In the genomic region with DNA sequence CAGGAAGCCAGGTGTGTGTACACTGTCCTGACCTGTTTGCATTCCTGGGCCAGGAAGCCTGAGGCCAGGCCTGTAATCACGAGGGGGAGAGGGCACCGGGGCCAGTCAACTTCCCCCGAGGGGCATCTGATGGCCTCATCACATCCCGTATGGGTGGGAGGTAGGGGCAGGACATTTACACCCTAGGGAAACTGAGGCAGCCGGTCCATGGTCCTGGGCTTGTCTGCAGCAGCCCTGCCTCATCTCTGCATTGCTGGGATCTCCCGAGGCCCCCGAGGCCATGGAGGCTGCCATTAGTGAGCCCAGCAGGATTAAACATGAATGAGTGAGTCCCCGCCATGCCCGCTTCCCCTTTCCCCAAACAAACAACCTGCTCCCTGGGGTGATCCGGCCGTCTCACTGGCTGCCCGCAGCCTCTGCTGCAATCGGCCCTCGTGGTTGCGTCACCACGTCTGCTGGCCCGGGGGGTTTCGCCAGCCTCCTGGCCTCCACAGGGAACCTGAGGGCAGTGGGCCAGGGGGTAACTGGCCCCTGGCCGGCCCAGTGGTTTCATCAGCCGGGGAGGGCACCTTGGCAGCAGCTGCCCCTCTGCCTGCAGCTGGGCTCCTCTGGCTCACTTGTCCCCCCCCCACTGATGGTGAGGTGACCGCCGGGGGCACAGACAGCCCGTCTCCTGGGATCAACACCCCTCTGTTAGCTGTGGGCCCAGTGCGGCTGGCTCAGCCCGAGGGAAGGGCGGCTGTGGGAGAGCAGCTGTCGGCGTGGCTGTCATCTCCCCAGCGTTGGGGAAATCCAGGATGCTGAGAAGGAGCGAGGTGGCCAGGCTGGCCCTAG, we compare ENCODE assay signal across 1 cellular context.
TF ChIP-seq lines count a peak whose summit lies in the region.

No MANE protein-coding gene starts in this region.

TF ChIP-seq in HepG2, 621 proteins besides CTCF, POLR2A, EP300 and RAD21 (continued from another document and continues in another):
- TF ChIP-seq ZNF513 (CRISPR knock-in tag; conservative IDR thresholded peaks at IDR 0.05) (no peak), ZBTB7A (CRISPR knock-in tag; IDR thresholded peaks at IDR 0.05) (peak; percentile 92), ZNF251 (CRISPR knock-in tag; IDR thresholded peaks at IDR 0.05) (no peak), ZNF773 (CRISPR knock-in tag; IDR thresholded peaks at IDR 0.05; ENCODE audit: borderline replicate concordance) (no peak), E2F2 (CRISPR knock-in tag; IDR thresholded peaks at IDR 0.05; ENCODE audit: borderline replicate concordance) (no peak), HDAC1 (CRISPR knock-in tag; IDR thresholded peaks at IDR 0.05) (peak; percentile 91), NR2F6 (IDR thresholded peaks at IDR 0.05) (peak; percentile 91), NR2F6 (CRISPR knock-in tag; IDR thresholded peaks at IDR 0.05) (peak; percentile 98), CENPX (CRISPR knock-in tag; IDR thresholded peaks at IDR 0.05) (no peak), TAF1 (CRISPR knock-in tag; IDR thresholded peaks at IDR 0.05) (peak; percentile 45), HES4 (CRISPR knock-in tag; IDR thresholded peaks at IDR 0.05; ENCODE audit: borderline replicate concordance) (no peak), HIVEP1 (CRISPR knock-in tag; IDR thresholded peaks at IDR 0.05) (peak; percentile 80), NR1H2 (CRISPR knock-in tag; IDR thresholded peaks at IDR 0.05; ENCODE audit: borderline replicate concordance, low read depth) (peak; percentile 70; the same call in 1 of the 2 replicates), HNRNPUL1 (IDR thresholded peaks at IDR 0.05; ENCODE audit: low read depth, low read length) (no peak), BATF2 (CRISPR knock-in tag; IDR thresholded peaks at IDR 0.05) (0 out of 2 replicates have a peak, but pooled peaks have one; percentile 44), RELA (CRISPR knock-in tag; IDR thresholded peaks at IDR 0.05) (no peak), ZNF24 (IDR thresholded peaks at IDR 0.05) (no peak), ZIK1 (CRISPR knock-in tag; IDR thresholded peaks at IDR 0.05; ENCODE audit: borderline replicate concordance, low read depth) (peak; percentile 81; the same call in 1 of the 2 replicates), ZNF143 (CRISPR knock-in tag; IDR thresholded peaks at IDR 0.05) (peak; percentile 70), ZBTB42 (CRISPR knock-in tag; IDR thresholded peaks at IDR 0.05) (no peak; the same call in 1 of the 2 replicates), SCMH1 (CRISPR knock-in tag; IDR thresholded peaks at IDR 0.05; ENCODE audit: borderline replicate concordance) (no peak), PLRG1 (conservative IDR thresholded peaks at IDR 0.05) (no peak), STAT5B (CRISPR knock-in tag; IDR thresholded peaks at IDR 0.05) (peak; percentile 90; the same call in 1 of the 2 replicates), TEAD2 (CRISPR knock-in tag; IDR thresholded peaks at IDR 0.05) (no peak)
- TF ChIP-seq, protein P1, sequence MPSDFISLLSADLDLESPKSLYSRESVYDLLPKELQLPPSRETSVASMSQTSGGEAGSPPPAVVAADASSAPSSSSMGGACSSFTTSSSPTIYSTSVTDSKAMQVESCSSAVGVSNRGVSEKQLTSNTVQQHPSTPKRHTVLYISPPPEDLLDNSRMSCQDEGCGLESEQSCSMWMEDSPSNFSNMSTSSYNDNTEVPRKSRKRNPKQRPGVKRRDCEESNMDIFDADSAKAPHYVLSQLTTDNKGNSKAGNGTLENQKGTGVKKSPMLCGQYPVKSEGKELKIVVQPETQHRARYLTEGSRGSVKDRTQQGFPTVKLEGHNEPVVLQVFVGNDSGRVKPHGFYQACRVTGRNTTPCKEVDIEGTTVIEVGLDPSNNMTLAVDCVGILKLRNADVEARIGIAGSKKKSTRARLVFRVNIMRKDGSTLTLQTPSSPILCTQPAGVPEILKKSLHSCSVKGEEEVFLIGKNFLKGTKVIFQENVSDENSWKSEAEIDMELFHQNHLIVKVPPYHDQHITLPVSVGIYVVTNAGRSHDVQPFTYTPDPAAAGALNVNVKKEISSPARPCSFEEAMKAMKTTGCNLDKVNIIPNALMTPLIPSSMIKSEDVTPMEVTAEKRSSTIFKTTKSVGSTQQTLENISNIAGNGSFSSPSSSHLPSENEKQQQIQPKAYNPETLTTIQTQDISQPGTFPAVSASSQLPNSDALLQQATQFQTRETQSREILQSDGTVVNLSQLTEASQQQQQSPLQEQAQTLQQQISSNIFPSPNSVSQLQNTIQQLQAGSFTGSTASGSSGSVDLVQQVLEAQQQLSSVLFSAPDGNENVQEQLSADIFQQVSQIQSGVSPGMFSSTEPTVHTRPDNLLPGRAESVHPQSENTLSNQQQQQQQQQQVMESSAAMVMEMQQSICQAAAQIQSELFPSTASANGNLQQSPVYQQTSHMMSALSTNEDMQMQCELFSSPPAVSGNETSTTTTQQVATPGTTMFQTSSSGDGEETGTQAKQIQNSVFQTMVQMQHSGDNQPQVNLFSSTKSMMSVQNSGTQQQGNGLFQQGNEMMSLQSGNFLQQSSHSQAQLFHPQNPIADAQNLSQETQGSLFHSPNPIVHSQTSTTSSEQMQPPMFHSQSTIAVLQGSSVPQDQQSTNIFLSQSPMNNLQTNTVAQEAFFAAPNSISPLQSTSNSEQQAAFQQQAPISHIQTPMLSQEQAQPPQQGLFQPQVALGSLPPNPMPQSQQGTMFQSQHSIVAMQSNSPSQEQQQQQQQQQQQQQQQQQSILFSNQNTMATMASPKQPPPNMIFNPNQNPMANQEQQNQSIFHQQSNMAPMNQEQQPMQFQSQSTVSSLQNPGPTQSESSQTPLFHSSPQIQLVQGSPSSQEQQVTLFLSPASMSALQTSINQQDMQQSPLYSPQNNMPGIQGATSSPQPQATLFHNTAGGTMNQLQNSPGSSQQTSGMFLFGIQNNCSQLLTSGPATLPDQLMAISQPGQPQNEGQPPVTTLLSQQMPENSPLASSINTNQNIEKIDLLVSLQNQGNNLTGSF (CRISPR knock-in tag; IDR thresholded peaks at IDR 0.05), result no peak
- TF ChIP-seq, protein P2, sequence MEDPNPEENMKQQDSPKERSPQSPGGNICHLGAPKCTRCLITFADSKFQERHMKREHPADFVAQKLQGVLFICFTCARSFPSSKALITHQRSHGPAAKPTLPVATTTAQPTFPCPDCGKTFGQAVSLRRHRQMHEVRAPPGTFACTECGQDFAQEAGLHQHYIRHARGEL (CRISPR knock-in tag; IDR thresholded peaks at IDR 0.05), result no peak; the same call in 1 of the 2 replicates
- TF ChIP-seq, protein P3, sequence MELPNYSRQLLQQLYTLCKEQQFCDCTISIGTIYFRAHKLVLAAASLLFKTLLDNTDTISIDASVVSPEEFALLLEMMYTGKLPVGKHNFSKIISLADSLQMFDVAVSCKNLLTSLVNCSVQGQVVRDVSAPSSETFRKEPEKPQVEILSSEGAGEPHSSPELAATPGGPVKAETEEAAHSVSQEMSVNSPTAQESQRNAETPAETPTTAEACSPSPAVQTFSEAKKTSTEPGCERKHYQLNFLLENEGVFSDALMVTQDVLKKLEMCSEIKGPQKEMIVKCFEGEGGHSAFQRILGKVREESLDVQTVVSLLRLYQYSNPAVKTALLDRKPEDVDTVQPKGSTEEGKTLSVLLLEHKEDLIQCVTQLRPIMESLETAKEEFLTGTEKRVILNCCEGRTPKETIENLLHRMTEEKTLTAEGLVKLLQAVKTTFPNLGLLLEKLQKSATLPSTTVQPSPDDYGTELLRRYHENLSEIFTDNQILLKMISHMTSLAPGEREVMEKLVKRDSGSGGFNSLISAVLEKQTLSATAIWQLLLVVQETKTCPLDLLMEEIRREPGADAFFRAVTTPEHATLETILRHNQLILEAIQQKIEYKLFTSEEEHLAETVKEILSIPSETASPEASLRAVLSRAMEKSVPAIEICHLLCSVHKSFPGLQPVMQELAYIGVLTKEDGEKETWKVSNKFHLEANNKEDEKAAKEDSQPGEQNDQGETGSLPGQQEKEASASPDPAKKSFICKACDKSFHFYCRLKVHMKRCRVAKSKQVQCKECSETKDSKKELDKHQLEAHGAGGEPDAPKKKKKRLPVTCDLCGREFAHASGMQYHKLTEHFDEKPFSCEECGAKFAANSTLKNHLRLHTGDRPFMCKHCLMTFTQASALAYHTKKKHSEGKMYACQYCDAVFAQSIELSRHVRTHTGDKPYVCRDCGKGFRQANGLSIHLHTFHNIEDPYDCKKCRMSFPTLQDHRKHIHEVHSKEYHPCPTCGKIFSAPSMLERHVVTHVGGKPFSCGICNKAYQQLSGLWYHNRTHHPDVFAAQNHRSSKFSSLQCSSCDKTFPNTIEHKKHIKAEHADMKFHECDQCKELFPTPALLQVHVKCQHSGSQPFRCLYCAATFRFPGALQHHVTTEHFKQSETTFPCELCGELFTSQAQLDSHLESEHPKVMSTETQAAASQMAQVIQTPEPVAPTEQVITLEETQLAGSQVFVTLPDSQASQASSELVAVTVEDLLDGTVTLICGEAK (IDR thresholded peaks at IDR 0.05), result no peak
- TF ChIP-seq, protein P3 (CRISPR knock-in tag; IDR thresholded peaks at IDR 0.05), result peak; percentile 74
- TF ChIP-seq, protein P4, sequence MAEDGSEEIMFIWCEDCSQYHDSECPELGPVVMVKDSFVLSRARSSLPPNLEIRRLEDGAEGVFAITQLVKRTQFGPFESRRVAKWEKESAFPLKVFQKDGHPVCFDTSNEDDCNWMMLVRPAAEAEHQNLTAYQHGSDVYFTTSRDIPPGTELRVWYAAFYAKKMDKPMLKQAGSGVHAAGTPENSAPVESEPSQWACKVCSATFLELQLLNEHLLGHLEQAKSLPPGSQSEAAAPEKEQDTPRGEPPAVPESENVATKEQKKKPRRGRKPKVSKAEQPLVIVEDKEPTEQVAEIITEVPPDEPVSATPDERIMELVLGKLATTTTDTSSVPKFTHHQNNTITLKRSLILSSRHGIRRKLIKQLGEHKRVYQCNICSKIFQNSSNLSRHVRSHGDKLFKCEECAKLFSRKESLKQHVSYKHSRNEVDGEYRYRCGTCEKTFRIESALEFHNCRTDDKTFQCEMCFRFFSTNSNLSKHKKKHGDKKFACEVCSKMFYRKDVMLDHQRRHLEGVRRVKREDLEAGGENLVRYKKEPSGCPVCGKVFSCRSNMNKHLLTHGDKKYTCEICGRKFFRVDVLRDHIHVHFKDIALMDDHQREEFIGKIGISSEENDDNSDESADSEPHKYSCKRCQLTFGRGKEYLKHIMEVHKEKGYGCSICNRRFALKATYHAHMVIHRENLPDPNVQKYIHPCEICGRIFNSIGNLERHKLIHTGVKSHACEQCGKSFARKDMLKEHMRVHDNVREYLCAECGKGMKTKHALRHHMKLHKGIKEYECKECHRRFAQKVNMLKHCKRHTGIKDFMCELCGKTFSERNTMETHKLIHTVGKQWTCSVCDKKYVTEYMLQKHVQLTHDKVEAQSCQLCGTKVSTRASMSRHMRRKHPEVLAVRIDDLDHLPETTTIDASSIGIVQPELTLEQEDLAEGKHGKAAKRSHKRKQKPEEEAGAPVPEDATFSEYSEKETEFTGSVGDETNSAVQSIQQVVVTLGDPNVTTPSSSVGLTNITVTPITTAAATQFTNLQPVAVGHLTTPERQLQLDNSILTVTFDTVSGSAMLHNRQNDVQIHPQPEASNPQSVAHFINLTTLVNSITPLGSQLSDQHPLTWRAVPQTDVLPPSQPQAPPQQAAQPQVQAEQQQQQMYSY (CRISPR knock-in tag; IDR thresholded peaks at IDR 0.05), result no peak
